8 cellular contexts compared by ENCODE assay signal in the genomic region with DNA sequence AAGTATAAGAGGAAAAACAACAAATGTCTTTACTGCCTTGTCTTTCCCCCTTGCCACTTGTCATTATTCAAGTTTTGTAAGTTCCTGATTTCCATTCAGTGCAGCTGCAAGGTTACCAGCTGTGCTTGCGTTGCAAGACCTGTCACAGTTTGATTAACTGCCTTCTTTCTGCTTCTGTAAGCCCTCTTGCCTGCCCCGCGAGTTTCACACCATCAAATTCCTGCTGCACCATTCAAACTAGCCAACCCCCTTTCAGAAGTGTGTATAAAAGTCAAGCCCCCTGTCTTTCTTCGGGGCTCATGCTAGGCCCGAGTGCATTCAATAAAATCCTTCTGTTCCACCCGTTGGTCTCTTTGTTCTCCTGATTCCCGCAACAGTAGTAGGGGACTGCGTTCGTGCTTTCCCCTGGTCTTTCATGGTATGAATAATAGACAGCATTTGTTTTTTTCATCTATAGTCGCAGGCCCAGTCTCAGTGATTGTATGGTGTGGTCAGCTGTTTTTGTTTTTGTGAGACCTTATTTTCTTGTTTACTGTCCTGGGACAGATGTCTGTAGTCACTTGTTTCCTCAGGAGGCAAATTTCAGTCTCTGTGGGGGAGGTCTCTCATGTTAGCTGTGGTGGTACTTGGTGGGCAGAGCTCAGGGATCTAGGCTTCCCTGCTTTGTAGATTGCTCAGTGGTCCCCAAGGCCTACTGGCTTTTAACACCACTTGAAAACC.
DNase-seq lines count a peak whose midpoint lies in the region; ATAC-seq, FAIRE-seq and TF ChIP-seq lines count a peak whose summit lies in the region.
"Not testable (repeated sequence)": the region's sequence is repeated elsewhere in the genome, so short reads cannot be mapped to it uniquely, and the experiment has no call there.

No MANE protein-coding gene starts in this region.

- 0 out of 2 replicates have a peak overlapping the region, but pooled peaks have one; percentile 33 for H3K4me2 ChIP-seq in GM12878 (ENCODE audit: control insufficient read depth, insufficient read depth)

- TF ChIP-seq POLR2A in GM12878 (IDR thresholded peaks at IDR 0.05; ENCODE audit: low read depth, low read length), result not testable (repeated sequence)

- H3K4me1 ChIP-seq in GM12878 (ENCODE audit: control insufficient read depth, insufficient read depth, low read length); cardiac muscle cell (ENCODE audit: low read depth); neuron (ENCODE audit: insufficient read depth, low read length); thymus (ENCODE audit: control insufficient read depth, insufficient read depth, low read length): not testable (repeated sequence)

- not testable (repeated sequence) for BruUV-seq in GM12878 (replicated peaks; lab: Mats Ljungman, UMichigan)

- CTCF ChIA-PET in GM12878 (lab: Yijun Ruan, JAX), result not testable (repeated sequence)

- H3K36me3 ChIP-seq in WERI-Rb-1; GM12878 (ENCODE audit: control insufficient read depth in 2 of 2, insufficient read depth in 2 of 2, low read length in 1 of 2); cardiac muscle cell; neuron (ENCODE audit: insufficient read depth, low read length); thymus (ENCODE audit: control insufficient read depth, insufficient read depth): not testable (repeated sequence)

- peak overlapping the region; percentile 37; the same call in 1 of the 2 replicates for H3K4me3 ChIP-seq in WERI-Rb-1 (ENCODE audit: low read depth, low read length)
- not testable (repeated sequence) for H3K4me3 ChIP-seq in GM12878; cardiac muscle cell; thymus (ENCODE audit: low read length)
- H3K4me3 ChIP-seq in neuron (ENCODE audit: low read length), result peak overlapping the region; percentile 27

- not testable (repeated sequence) for TF ChIP-seq EP300 in GM12878 (IDR thresholded peaks at IDR 0.05; ENCODE audit: borderline replicate concordance in 1 of 2, control insufficient read depth in 1 of 2, low read depth in 2 of 2, low read length in 2 of 2)

- TF ChIP-seq RAD21 in GM12878 (IDR thresholded peaks at IDR 0.05; ENCODE audit: insufficient read depth, low read depth, low read length), result not testable (repeated sequence)

- DNase-seq in EH (ENCODE audit: low read depth) (peak; percentile 39), NCI-H526 treated with DMSO at 0.1 percent for 48 hours (lab: John Stamatoyannopoulos, UW) (peak; percentile 44), WERI-Rb-1 (peak; percentile 62), cardiac muscle cell (ENCODE audit: low read depth in 1 of 2, low spot score in 1 of 2) (peak in 1 of 2 donors; percentile 30)
- DNase-seq in GM12878 (ENCODE audit: low read depth, low spot score), result not testable (repeated sequence)

- H3K9ac ChIP-seq in GM12878 (ENCODE audit: control insufficient read depth, insufficient read depth, low read length), result not testable (repeated sequence)

- not testable (repeated sequence) for H4K20me1 ChIP-seq in GM12878 (ENCODE audit: control insufficient read depth, insufficient read depth)

- POLR2A ChIA-PET in GM12878 (lab: Charles Lee), result not testable (repeated sequence)

- in situ Hi-C loops in GM12878 (cut with MboI), result not testable (repeated sequence)

- not testable (repeated sequence) for FAIRE-seq in GM12878 (lab: Jason Lieb, UNC)

- H2AFZ ChIP-seq in GM12878 (ENCODE audit: control insufficient read depth, low read depth, low read length); neuron (ENCODE audit: low read depth, low read length): not testable (repeated sequence)

- SMC1A ChIA-PET in GM12878 (lab: Charles Lee; ENCODE audit: uncharacterized antibody, unreplicated experiment), result not testable (repeated sequence)

- H3K27ac ChIP-seq in WERI-Rb-1 (peak overlapping the region; percentile 58), cardiac muscle cell (peak overlapping the region; percentile 82), thymus (ENCODE audit: low read depth) (peak overlapping the region; percentile 85)
- not testable (repeated sequence) for H3K27ac ChIP-seq in GM12878 (ENCODE audit: control insufficient read depth, insufficient read depth)

- H3K9me3 ChIP-seq in WERI-Rb-1 (ENCODE audit: severe bottlenecking); GM12878 (replicated peaks; ENCODE audit: control insufficient read depth, insufficient read depth, low read length); cardiac muscle cell (ENCODE audit: low read depth); neuron (ENCODE audit: low read length); thymus (ENCODE audit: control insufficient read depth): not testable (repeated sequence)

- RAD21 ChIA-PET in GM12878 (lab: Charles Lee; ENCODE audit: unreplicated experiment), result not testable (repeated sequence)

- not testable (repeated sequence) for H3K79me2 ChIP-seq in GM12878 (ENCODE audit: control insufficient read depth, insufficient read depth, low read length)

- ATAC-seq in HG02973 (IDR thresholded peaks at IDR 0.05; ENCODE audit: unreplicated experiment), result peak; percentile 42
- ATAC-seq in GM12878, result not testable (repeated sequence)

- H3K27me3 ChIP-seq in WERI-Rb-1 (ENCODE audit: insufficient read depth, low read depth, severe bottlenecking); GM12878 (replicated peaks in 1 of 2; ENCODE audit: control insufficient read depth in 2 of 2, insufficient read depth in 2 of 2, low read length in 1 of 2); cardiac muscle cell; neuron (ENCODE audit: insufficient read depth, low read length); thymus (ENCODE audit: control insufficient read depth, insufficient read depth): not testable (repeated sequence)

- intact Hi-C loops in GM12878 (cut with micrococcal nuclease; ENCODE audit: unreplicated experiment), result not testable (repeated sequence)

- not testable (repeated sequence) for TF ChIP-seq CTCF in WERI-Rb-1 (IDR thresholded peaks at IDR 0.05; ENCODE audit: low read depth, low read length); GM12878 (IDR thresholded peaks at IDR 0.05 in 2 of 3, conservative IDR thresholded peaks at IDR 0.05 in 1 of 3; ENCODE audit: control insufficient read depth in 2 of 3, extremely low read depth in 1 of 3, insufficient read depth in 1 of 3, low read depth in 3 of 3, low read length in 3 of 3); cardiac muscle cell (IDR thresholded peaks at IDR 0.05; ENCODE audit: low read depth, low read length)

- WGBS in GM12878 (ENCODE audit: insufficient coverage, insufficient replicate concordance, low lambda C conversion rate, missing lambda C conversion rate), result 0% methylated on average over 9 of the region's 10 CpGs
- WGBS in thymus, result 17% methylated on average over 10 of the region's 10 CpGs

TF ChIP-seq in GM12878, 131 proteins besides CTCF, POLR2A, EP300 and RAD21:
- TF ChIP-seq, protein P1, sequence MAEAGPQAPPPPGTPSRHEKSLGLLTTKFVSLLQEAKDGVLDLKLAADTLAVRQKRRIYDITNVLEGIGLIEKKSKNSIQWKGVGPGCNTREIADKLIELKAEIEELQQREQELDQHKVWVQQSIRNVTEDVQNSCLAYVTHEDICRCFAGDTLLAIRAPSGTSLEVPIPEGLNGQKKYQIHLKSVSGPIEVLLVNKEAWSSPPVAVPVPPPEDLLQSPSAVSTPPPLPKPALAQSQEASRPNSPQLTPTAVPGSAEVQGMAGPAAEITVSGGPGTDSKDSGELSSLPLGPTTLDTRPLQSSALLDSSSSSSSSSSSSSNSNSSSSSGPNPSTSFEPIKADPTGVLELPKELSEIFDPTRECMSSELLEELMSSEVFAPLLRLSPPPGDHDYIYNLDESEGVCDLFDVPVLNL (IDR thresholded peaks at IDR 0.05; ENCODE audit: low read depth, low read length), result 0 out of 2 replicates have a peak, but pooled peaks have one; percentile 19
- 0 out of 4 replicates have a peak, but pooled peaks of 1 of the 2 experiments have one; percentile 3 for TF ChIP-seq IKZF2 (IDR thresholded peaks at IDR 0.05)
- TF ChIP-seq HDAC6 (IDR thresholded peaks at IDR 0.05; ENCODE audit: unreplicated experiment), result peak; percentile 10
